ENCODE assay signal across 8 cellular contexts in the genomic region with DNA sequence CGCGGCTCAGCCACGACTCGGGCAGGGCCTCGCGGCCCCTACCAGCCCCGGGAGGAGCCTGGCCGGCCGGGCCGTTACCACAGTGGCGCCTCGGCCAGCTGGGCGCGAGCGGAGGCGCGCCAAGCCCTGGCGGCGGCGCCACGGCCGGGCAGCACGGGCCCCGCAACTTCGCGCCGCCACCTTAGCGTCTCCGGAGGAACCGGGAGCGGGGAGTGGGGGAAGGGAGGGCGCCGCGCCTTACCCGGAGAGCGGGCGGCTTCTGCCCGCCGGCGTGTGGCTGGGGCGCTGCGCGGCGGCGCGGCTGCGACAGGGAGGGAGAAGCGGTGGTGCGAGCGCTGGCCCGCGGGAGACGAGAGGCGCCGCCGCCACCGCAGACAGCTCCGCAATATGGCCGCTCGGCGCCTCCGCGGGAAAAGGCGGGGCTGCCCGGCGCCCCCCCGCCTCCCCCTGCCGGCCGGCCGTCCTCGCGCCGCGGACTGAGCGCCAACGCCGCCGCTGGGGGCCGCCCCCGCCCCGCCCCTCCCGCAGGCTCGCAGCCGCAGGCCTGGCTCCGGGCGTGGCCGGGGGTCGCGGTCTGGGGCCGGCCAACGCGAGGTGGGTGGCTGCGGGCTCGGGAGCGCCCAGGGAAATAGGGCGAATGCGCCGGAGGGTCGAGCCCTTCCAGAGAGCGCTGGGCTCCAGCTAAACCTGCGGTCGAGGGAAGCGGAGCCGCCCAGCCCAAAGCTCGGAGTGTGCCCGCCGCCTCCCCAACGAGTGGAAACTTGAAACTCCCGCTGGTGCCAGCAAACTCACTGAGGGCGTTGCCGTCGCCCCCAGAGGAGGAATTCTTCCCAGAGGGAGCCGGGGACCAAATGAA. TPM values are rescaled to one million over a fixed set of nuclear protein-coding genes. Genes with fewer than 3 reads are reported as not detected.
A peak's percentile ranks its signal among the peaks of the same experiment; 100 is the strongest.
DNase-seq lines count a peak whose midpoint lies in the region; ATAC-seq and TF ChIP-seq lines count a peak whose summit lies in the region.

A gene (minus strand): TSS at position 389 of the 856 bp plus-strand sequence. CDS start 16,922 bp downstream, outside the sequence.

- H3K4me3 Mint-ChIP-seq in nephron, result peak within 1 kb of the TSS; percentile 90 to 97 (median 94)

- no peaks in the 10 kb centered on the region for H3K9me3 ChIP-seq in HUES48 (ENCODE audit: control insufficient read depth, insufficient read depth, low read length)

- DNase-seq in DMS79 treated with DMSO at 0.1 percent for 48 hours (lab: John Stamatoyannopoulos, UW) (peak; percentile 90), RPMI8226 (peak; percentile 89), fibroblast of villous mesenchyme (ENCODE audit: low read depth) (peak; percentile 76), stromal cell of bone marrow (ENCODE audit: low read depth) (peak; percentile 53)
- peak; percentile 88 for DNase-seq in activated effector memory CD4-positive, alpha-beta T cell treated with anti-CD3 and anti-CD28 coated beads, Interleukin-2, amount 50 U/mL, for 16 hours

- peak; percentile 75 for ATAC-seq in GM21423 (IDR thresholded peaks at IDR 0.05; ENCODE audit: unreplicated experiment)

- peak within 1 kb of the TSS; percentile 90 for H3K9ac ChIP-seq in HUES48 (ENCODE audit: low read depth, low read length)

- H3K4me3 ChIP-seq in HUES48 (ENCODE audit: low read depth, low read length), result peak within 1 kb of the TSS; percentile 89
- peak within 1 kb of the TSS; percentile 73 for H3K4me3 ChIP-seq in fibroblast of villous mesenchyme (ENCODE audit: low read depth, low read length)

- no peaks in the 10 kb centered on the region for H3K27me3 ChIP-seq in HUES48 (ENCODE audit: control insufficient read depth, insufficient read depth, low read length)

- TF ChIP-seq CTCF in fibroblast of villous mesenchyme (IDR thresholded peaks at IDR 0.05; ENCODE audit: insufficient read depth, low read depth, low read length), result no peak
- peak in 1 of 3 experiments; percentile 9 for TF ChIP-seq CTCF in nephron (IDR thresholded peaks at IDR 0.05; ENCODE audit: unreplicated experiment in 3 of 3)

- H3K36me3 ChIP-seq in HUES48 (ENCODE audit: control insufficient read depth, insufficient read depth, low read length), result no peaks in the 10 kb centered on the region

- H3K27ac ChIP-seq in HUES48 (ENCODE audit: low read depth, low read length), result peak within 1 kb of the TSS; percentile 96

- H3K27ac Mint-ChIP-seq in nephron, result peak within 1 kb of the TSS; percentile 93 to 95 (median 94)

- peaks cover 34% of the 10 kb centered on the region for H3K4me1 Mint-ChIP-seq in nephron

- H3K9me3 Mint-ChIP-seq in nephron, result no peaks in the 10 kb centered on the region

- no peaks in the 10 kb centered on the region for H3K27me3 Mint-ChIP-seq in nephron (ENCODE audit: low read depth)

- H3K36me3 Mint-ChIP-seq in nephron (ENCODE audit: low read depth), result no peaks in the 10 kb centered on the region

- H3K4me1 ChIP-seq in HUES48 (ENCODE audit: control insufficient read depth, insufficient read depth, low read length), result peaks cover 35% of the 10 kb centered on the region

RNA-seq across cellular contexts. Expression of the gene that starts here (rescaled TPM):
- 62.8 and 84.2 TPM in 2 replicates for total RNA-seq in fibroblast of villous mesenchyme

Comparison
In these comparisons a context has a peak if more than half of its experiments do, and no peak if none do; other contexts are left out.
1. Peak in every context shown above with its lines: DNase-seq, ATAC-seq, H3K4me3 ChIP-seq and H3K27ac ChIP-seq.